In genomic region chr1:89633103-89633744, GRCh38 we compare ENCODE assay signal across 8 cellular contexts. TPM values are rescaled to one million over a fixed set of nuclear protein-coding genes. Genes with fewer than 3 reads are reported as not detected.
DNase-seq lines count a peak whose midpoint lies in the region; ATAC-seq and TF ChIP-seq lines count a peak whose summit lies in the region.

Gene LRRC8C (plus strand): TSS chr1:89633120. CDS start chr1:89686474, 53,354 bp downstream.

- TF ChIP-seq CTCF in WI38 (IDR thresholded peaks at IDR 0.05; ENCODE audit: low read depth, low read length) (no peak), kidney epithelial cell (IDR thresholded peaks at IDR 0.05; ENCODE audit: insufficient read depth, low read length, poor library complexity, severe bottlenecking) (no peak)

- DNase-seq in SKM-1 treated with dmso at 0.1 percent for 144 hours (lab: John Stamatoyannopoulos, UW; ENCODE audit: unreplicated experiment) (peak; percentile 35), SKM-1 (lab: John Stamatoyannopoulos, UW; ENCODE audit: unreplicated experiment) (no peak), NCI-H1048 (lab: John Stamatoyannopoulos, UW) (peak; percentile 9), kidney epithelial cell (ENCODE audit: low read depth) (no peak)
- DNase-seq in central memory CD4-positive, alpha-beta T cell = peak; percentile 69
- DNase-seq in stimulated activated CD4-positive, alpha-beta T cell treated with anti-CD3 and anti-CD28 coated beads, Interleukin-1b, Interleukin-23, amount 100 ng/mL, for 48 hours = peak; percentile 59

- H3K27me3 ChIP-seq in kidney epithelial cell (ENCODE audit: control insufficient read depth, insufficient read depth, low read length) = no peaks in the 10 kb centered on the region

- H3K4me3 ChIP-seq in WI38 (ENCODE audit: low read depth, low read length) (peak within 1 kb of the TSS; percentile 92), kidney epithelial cell (ENCODE audit: low read depth, low read length) (peak within 1 kb of the TSS; percentile 92)

- peak; percentile 35 for ATAC-seq in HG02623 (IDR thresholded peaks at IDR 0.05; ENCODE audit: unreplicated experiment)

- H3K36me3 ChIP-seq in kidney epithelial cell (ENCODE audit: control insufficient read depth, insufficient read depth, low read length) = no peaks in the 10 kb centered on the region

RNA-seq across cellular contexts. Expression of gene LRRC8C, which starts in this region (rescaled TPM):
- total RNA-seq in kidney epithelial cell = 2.3 and 2.7 TPM in 2 replicates

Comparison
In these comparisons a context has a peak if more than half of its experiments do, and no peak if none do; other contexts are left out.
1. DNase-seq: peak in SKM-1 treated with dmso at 0.1 percent for 144 hours (single experiment), NCI-H1048 (single experiment), central memory CD4-positive, alpha-beta T cell (single experiment) and stimulated activated CD4-positive, alpha-beta T cell treated with anti-CD3 and anti-CD28 coated beads, Interleukin-1b, Interleukin-23, amount 100 ng/mL, for 48 hours (single experiment); none in SKM-1 (single experiment) and kidney epithelial cell (single experiment).